In genomic region chr5:76025790-76026189, GRCh38 we compare ENCODE assay signal across 21 cellular contexts.
"Had no signal": no experiment of that assay in that cellular context is flagged by ENCODE, and none has a peak within 500 bp of the region (broad histone marks: within the 10 kb centered on the region; RNA-seq: fewer than 3 reads in every experiment).

No MANE protein-coding gene starts in this region.

- ATAC-seq: effector memory CD8-positive, alpha-beta T cell; esophagus mucosa; gastrocnemius medialis; heart right ventricle; left cardiac atrium; left lung; left ventricle myocardium superior; lower lobe of right lung; mucosa of descending colon had no signal

- DNase-seq: colonic mucosa; cortex of kidney; effector CD8-positive, alpha-beta T cell; effector memory CD8-positive, alpha-beta T cell; endodermal cell; erythroblast; esophagus squamous epithelium; foreskin fibroblast; foreskin melanocyte; gastrocnemius medialis; heart right ventricle; hippocampal formation; left cardiac atrium; left lung; left ventricle myocardium superior; lower lobe of right lung; mesenchymal stem cell; mucosa of descending colon; naive B cell had no signal

- H3K27ac ChIP-seq: colonic mucosa, epithelial cell of prostate, esophagus squamous epithelium, gastrocnemius medialis, heart right ventricle, left lung, lower lobe of right lung had no signal
